Comparison of ENCODE assay signal across 9 cellular contexts in genomic region chr9:129203556-129203909, GRCh38. TPM values are rescaled to one million over a fixed set of nuclear protein-coding genes. Genes with fewer than 3 reads are reported as not detected.
DNase-seq lines count a peak whose midpoint lies in the region; ATAC-seq and TF ChIP-seq lines count a peak whose summit lies in the region.
"Had no signal": no experiment of that assay in that cellular context is flagged by ENCODE, and none has a peak within 500 bp of the region (broad histone marks: within the 10 kb centered on the region; RNA-seq: fewer than 3 reads in every experiment).

No MANE protein-coding gene starts in this region.

- no peak overlapping the region for H3K4me2 ChIP-seq in neuronal stem cell (ENCODE audit: insufficient read depth, low read length, poor library complexity, severe bottlenecking)

- H3K4me3 ChIP-seq in AG09309 (ENCODE audit: control insufficient read depth, low read depth, low read length) (peak overlapping the region; percentile 41), dorsolateral prefrontal cortex (peak overlapping the region in 57 of 59 donors; percentile 59 to 100 (median 83)), neuronal stem cell (ENCODE audit: low read length in 2 of 2) (no peak overlapping the region)
- H3K4me3 ChIP-seq in Jurkat, Clone E6-1 (ENCODE audit: low read length) = peak overlapping the region; percentile 57

- H2BK15ac ChIP-seq in neuronal stem cell (ENCODE audit: low read length) = peak overlapping the region; percentile 15

- peaks cover 3 to 4% of the 10 kb centered on the region in 2 donors for H3K9me3 ChIP-seq in neuronal stem cell (replicated peaks in 1 of 2; ENCODE audit: control insufficient read depth in 2 of 2, insufficient read depth in 1 of 2, low read depth in 1 of 2, low read length in 2 of 2)

- DNase-seq in AG09309 (ENCODE audit: low read depth) (no peak), dorsolateral prefrontal cortex (no peak), neuronal stem cell (ENCODE audit: low spot score) (no peak), putamen (ENCODE audit: low spot score) (no peak), GF-D8 (lab: John Stamatoyannopoulos, UW) (no peak), HuH-7 (ENCODE audit: low spot score) (no peak)
- DNase-seq in Jurkat, Clone E6-1 (ENCODE audit: low read depth, low spot score) = no peak
- DNase-seq: DMS53 had no signal

- no peak overlapping the region for H2BK12ac ChIP-seq in neuronal stem cell (ENCODE audit: low read length)

- peak overlapping the region; percentile 6 for H2BK5ac ChIP-seq in neuronal stem cell (ENCODE audit: low read length)

- H3K79me1 ChIP-seq in neuronal stem cell (ENCODE audit: low read depth, low read length) = no peaks in the 10 kb centered on the region

- no peak overlapping the region for H4K8ac ChIP-seq in neuronal stem cell (ENCODE audit: low read depth, low read length)

- ATAC-seq in GM18519 (IDR thresholded peaks at IDR 0.05; ENCODE audit: low FRiP score, unreplicated experiment) = no peak

- H2AFZ ChIP-seq in neuronal stem cell (ENCODE audit: low read length) = peak overlapping the region; percentile 97

- peak overlapping the region; percentile 64 for H2AK5ac ChIP-seq in neuronal stem cell (ENCODE audit: low read depth, low read length)

- peaks cover 2 to 10% of the 10 kb centered on the region in 2 donors for H3K4me1 ChIP-seq in neuronal stem cell (ENCODE audit: control insufficient read depth in 2 of 2, insufficient read depth in 1 of 2, low read depth in 1 of 2, low read length in 2 of 2)

- intact Hi-C loops in dorsolateral prefrontal cortex (cut with DNase I) = loop anchor here (5.0 kb wide), 2 partner anchors 49 to 54 kb away; no protein-coding TSS in a partner anchor

- no CpG with 5 or more reads among the region's 11 CpGs for WGBS in neuronal stem cell (ENCODE audit: extremely low coverage in 2 of 2, insufficient read length in 2 of 2, insufficient replicate concordance in 1 of 2), 2 donors

- no peak overlapping the region for H3K14ac ChIP-seq in neuronal stem cell (ENCODE audit: low read length)

- H3K27me3 ChIP-seq in dorsolateral prefrontal cortex (no peaks in the 10 kb centered on the region), neuronal stem cell (ENCODE audit: control insufficient read depth in 3 of 3, insufficient read depth in 3 of 3, low read depth in 1 of 3, low read length in 3 of 3) (peaks cover 0 to 4% (median 4%) of the 10 kb centered on the region in 3 experiments)

- H4K91ac ChIP-seq in neuronal stem cell (ENCODE audit: low read depth, low read length, poor library complexity) = no peak overlapping the region

- H3K9ac ChIP-seq in neuronal stem cell (ENCODE audit: low read depth, low read length, poor library complexity) = no peak overlapping the region

- H3K36me3 ChIP-seq in neuronal stem cell (replicated peaks in 1 of 2; ENCODE audit: control insufficient read depth in 2 of 2, insufficient read depth in 2 of 2, low read length in 2 of 2) = no peaks in the 10 kb centered on the region

- peak overlapping the region; percentile 93 for H3K18ac ChIP-seq in neuronal stem cell (ENCODE audit: low read length)

- peak overlapping the region in 11 of 59 donors; percentile 85 to 99 (median 97) for H3K27ac ChIP-seq in dorsolateral prefrontal cortex
- no peak overlapping the region for H3K27ac ChIP-seq in neuronal stem cell (replicated peaks; ENCODE audit: low read length)

- no peak for TF ChIP-seq CTCF in AG09309 (IDR thresholded peaks at IDR 0.05; ENCODE audit: control insufficient read depth, insufficient read depth, low read depth, low read length, missing control alignments)
- TF ChIP-seq CTCF in dorsolateral prefrontal cortex (IDR thresholded peaks at IDR 0.05 in 54 of 56, conservative IDR thresholded peaks at IDR 0.05 in 2 of 56; ENCODE audit: low read depth in 1 of 56, partially characterized antibody in 56 of 56) = no peak

- H3K4ac ChIP-seq in neuronal stem cell (ENCODE audit: low read length) = peak overlapping the region; percentile 81

- no peak overlapping the region for H2BK120ac ChIP-seq in neuronal stem cell (ENCODE audit: low read depth, low read length)

- H3K23ac ChIP-seq in neuronal stem cell (ENCODE audit: low read depth, low read length, poor library complexity) = no peak overlapping the region

RNA-seq across cellular contexts. Expression of gene IER5L, which starts 25.5 kb away (rescaled TPM):
- polyA plus RNA-seq in Jurkat, Clone E6-1 (2012; ENCODE audit: insufficient read depth, insufficient read length) = 1.8 TPM
- total RNA-seq in dorsolateral prefrontal cortex = 10 to 100 TPM in 102 of 120 experiments, 1 to 10 TPM in 18; 4.7 to 34.0 (median 13.8) TPM
- 15.9 TPM for polyA plus RNA-seq in neuronal stem cell (2013, experiment 1 of 2)
- 15.2 TPM for polyA plus RNA-seq in neuronal stem cell (2013, experiment 2 of 2)

Comparison
In these comparisons a context has a peak if more than half of its experiments do, and no peak if none do; other contexts are left out.
1. H3K4me3 ChIP-seq: peak in AG09309 (single experiment), Jurkat, Clone E6-1 (single experiment) and dorsolateral prefrontal cortex (57 of 59); none in neuronal stem cell (0 of 2).